ENCODE assay signal across 9 cellular contexts in the genomic region with DNA sequence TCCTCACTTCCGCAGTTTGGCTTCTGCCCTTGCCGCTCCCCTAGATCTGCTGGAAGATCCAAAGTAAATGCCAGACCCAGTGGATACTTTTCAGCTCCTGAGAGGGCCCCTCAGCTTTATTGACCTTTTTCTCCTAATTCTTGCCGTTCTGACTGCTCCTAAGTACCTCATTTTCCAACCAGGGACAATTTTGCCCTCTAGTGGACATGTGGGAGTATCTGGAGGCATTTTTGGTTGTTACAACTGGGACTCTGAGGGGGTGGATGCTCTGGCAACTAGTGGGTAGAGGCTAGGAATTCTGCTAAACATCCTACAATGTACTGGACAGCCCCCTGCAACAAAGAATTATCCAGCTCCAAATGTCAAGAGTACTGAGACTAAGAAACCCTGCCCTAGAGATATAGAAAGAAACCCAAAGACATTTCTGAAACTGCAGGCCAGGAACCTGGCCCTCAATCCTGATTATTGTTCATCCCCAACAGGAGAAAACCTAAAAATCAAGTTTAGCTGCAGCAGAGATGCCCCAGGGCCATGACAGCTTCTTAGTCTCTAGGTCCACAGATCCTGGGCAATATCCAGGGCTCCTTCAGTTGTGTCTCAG. TPM values are rescaled to one million over a fixed set of nuclear protein-coding genes. Genes with fewer than 3 reads are reported as not detected.
DNase-seq lines count a peak whose midpoint lies in the region; ATAC-seq, FAIRE-seq and TF ChIP-seq lines count a peak whose summit lies in the region.
"Had no signal": no experiment of that assay in that cellular context is flagged by ENCODE, and none has a peak within 500 bp of the region (broad histone marks: within the 10 kb centered on the region; RNA-seq: fewer than 3 reads in every experiment).

No MANE protein-coding gene starts in this region.

- 46% methylated on average over 3 of the region's 3 CpGs for WGBS in liver

- H3K4me3 ChIP-seq in astrocyte of the cerebellum (ENCODE audit: low read depth, low read length) (no peak overlapping the region), liver (ENCODE audit: low read depth in 1 of 3, low read length in 3 of 3) (no peak overlapping the region)

- no peak for ATAC-seq in GM19452 (IDR thresholded peaks at IDR 0.05; ENCODE audit: unreplicated experiment)

- FAIRE-seq in D721Med (lab: Jason Lieb, UNC): no peak

- DNase-seq in D721Med (ENCODE audit: insufficient read length, low spot score): no peak
- DNase-seq in HT-29 (ENCODE audit: low spot score): peak; percentile 59
- DNase-seq in astrocyte of the cerebellum (ENCODE audit: low read depth): no peak
- no peak for DNase-seq in activated CD4-positive, CD25-positive, alpha-beta regulatory T cell treated with anti-CD3 and anti-CD28 coated beads, Interleukin-2, amount 50 U/mL, for 72 hours
- no peak for DNase-seq in activated CD4-positive, alpha-beta T cell treated with anti-CD3 and anti-CD28 coated beads, Interleukin-2, amount 50 U/mL, for 1 hour
- no peak for DNase-seq in stimulated activated CD4-positive, alpha-beta T cell treated with anti-CD3 and anti-CD28 coated beads, Interleukin-4, amount 100 ng/mL, for 24 hours

- H3K27ac ChIP-seq in liver (ENCODE audit: low read depth in 1 of 2, low read length in 2 of 2): no peak overlapping the region

- no peaks in the 10 kb centered on the region for H3K9me3 ChIP-seq in liver (ENCODE audit: control insufficient read depth in 4 of 4, low read length in 3 of 4)

- peaks cover 0 to 3% (median 0%) of the 10 kb centered on the region in 4 donors for H3K27me3 ChIP-seq in liver (ENCODE audit: control insufficient read depth in 4 of 4, insufficient read depth in 4 of 4, low read length in 3 of 4)

- TF ChIP-seq RAD21 in liver (IDR thresholded peaks at IDR 0.05): peak; percentile 65 to 81

- TF ChIP-seq CTCF in D721Med (IDR thresholded peaks at IDR 0.05; ENCODE audit: insufficient read depth, missing control alignments) (peak; percentile 31), astrocyte of the cerebellum (IDR thresholded peaks at IDR 0.05; ENCODE audit: low read depth, low read length, missing control alignments) (peak; percentile 56), liver (IDR thresholded peaks at IDR 0.05; ENCODE audit: low read depth, low read length, missing input control) (peak; percentile 38)

- in situ Hi-C loops in astrocyte of the cerebellum (cut with HindIII; ENCODE audit: low sequenced_read_pairs): no loop called here

- H3K4me1 ChIP-seq in liver (ENCODE audit: control insufficient read depth in 4 of 4, insufficient read depth in 4 of 4, low read length in 3 of 4): no peaks in the 10 kb centered on the region

- H3K36me3 ChIP-seq in liver (ENCODE audit: control insufficient read depth in 4 of 4, insufficient read depth in 3 of 4, low read depth in 1 of 4, low read length in 3 of 4): no peaks in the 10 kb centered on the region

- H3K9ac ChIP-seq in liver (ENCODE audit: low read depth in 1 of 2, low read length in 2 of 2): no peak overlapping the region

TF ChIP-seq in liver, 16 proteins besides CTCF, POLR2A, EP300 and RAD21:
- TF ChIP-seq HNF4G (IDR thresholded peaks at IDR 0.05) (no peak), EGR1 (IDR thresholded peaks at IDR 0.05; ENCODE audit: low read depth in 2 of 2) (no peak), SP1 (IDR thresholded peaks at IDR 0.05) (no peak), GABPA (IDR thresholded peaks at IDR 0.05 in 1 of 2, conservative IDR thresholded peaks at IDR 0.05 in 1 of 2) (no peak), FOXA1 (IDR thresholded peaks at IDR 0.05) (no peak), HNF4A (conservative IDR thresholded peaks at IDR 0.05) (no peak), YY1 (IDR thresholded peaks at IDR 0.05) (no peak), RXRA (IDR thresholded peaks at IDR 0.05) (no peak), JUND (IDR thresholded peaks at IDR 0.05) (no peak)
- TF ChIP-seq, protein P1, sequence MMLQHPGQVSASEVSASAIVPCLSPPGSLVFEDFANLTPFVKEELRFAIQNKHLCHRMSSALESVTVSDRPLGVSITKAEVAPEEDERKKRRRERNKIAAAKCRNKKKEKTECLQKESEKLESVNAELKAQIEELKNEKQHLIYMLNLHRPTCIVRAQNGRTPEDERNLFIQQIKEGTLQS (IDR thresholded peaks at IDR 0.05): no peak
- TF ChIP-seq, protein P2, sequence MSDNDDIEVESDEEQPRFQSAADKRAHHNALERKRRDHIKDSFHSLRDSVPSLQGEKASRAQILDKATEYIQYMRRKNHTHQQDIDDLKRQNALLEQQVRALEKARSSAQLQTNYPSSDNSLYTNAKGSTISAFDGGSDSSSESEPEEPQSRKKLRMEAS (IDR thresholded peaks at IDR 0.05): no peak

RNA-seq across cellular contexts. Expression of gene TEX13B, which starts 3.4 kb away (rescaled TPM):
- not detected in 2 replicates for total RNA-seq in HT-29 (2014; rRNA removed; shearing (Covaris generic))
- total RNA-seq in liver: not detected
- polyA plus RNA-seq in liver: not detected
- total RNA-seq: cerebellum had no signal
